ENCODE assay signal across 2 cellular contexts in genomic region chr11:75851203-75851602, GRCh38.
TF ChIP-seq lines count a peak whose summit lies in the region.

No MANE protein-coding gene starts in this region.

TF ChIP-seq in SK-N-SH, 30 proteins besides CTCF, POLR2A, EP300 and RAD21 (continued from another document):
- no peak for TF ChIP-seq REST (IDR thresholded peaks at IDR 0.05; ENCODE audit: low read depth, low read length)
- TF ChIP-seq FOSL2 (IDR thresholded peaks at IDR 0.05; ENCODE audit: borderline replicate concordance, low read depth) = no peak
- no peak for TF ChIP-seq FOXM1 (IDR thresholded peaks at IDR 0.05; ENCODE audit: low read depth)
- no peak for TF ChIP-seq ELF1 (IDR thresholded peaks at IDR 0.05)
- no peak for TF ChIP-seq YY1 (IDR thresholded peaks at IDR 0.05; ENCODE audit: low read depth)
- no peak for TF ChIP-seq JUND (IDR thresholded peaks at IDR 0.05)
- no peak for TF ChIP-seq RXRA (IDR thresholded peaks at IDR 0.05; ENCODE audit: borderline replicate concordance, low read depth)
- no peak for TF ChIP-seq SMC3 (IDR thresholded peaks at IDR 0.05; ENCODE audit: low read depth, low read length)
- no peak for TF ChIP-seq TAF1 (IDR thresholded peaks at IDR 0.05; ENCODE audit: borderline replicate concordance, low read depth, low read length)
- TF ChIP-seq PBX3 (IDR thresholded peaks at IDR 0.05) = no peak
- TF ChIP-seq MAX (IDR thresholded peaks at IDR 0.05; ENCODE audit: low read depth) = no peak
- no peak for TF ChIP-seq TCF12 (IDR thresholded peaks at IDR 0.05)
- no peak for TF ChIP-seq EZH2phosphoT487 (IDR thresholded peaks at IDR 0.05; ENCODE audit: borderline replicate concordance, low read depth)
- TF ChIP-seq NFIC (IDR thresholded peaks at IDR 0.05; ENCODE audit: borderline replicate concordance) = no peak

TF ChIP-seq in SK-N-SH treated with all-trans-retinoic acid at 6 μM for 48 hours, 23 proteins besides CTCF, POLR2A, EP300 and RAD21 (continued from another document):
- TF ChIP-seq CREB5 (CRISPR knock-in tag; IDR thresholded peaks at IDR 0.05; ENCODE audit: low read depth) = no peak
- TF ChIP-seq PATZ1 (CRISPR knock-in tag; IDR thresholded peaks at IDR 0.05; ENCODE audit: borderline replicate concordance) = no peak
- TF ChIP-seq CSRNP3 (CRISPR knock-in tag; IDR thresholded peaks at IDR 0.05) = no peak
- TF ChIP-seq ZNF565 (CRISPR knock-in tag; conservative IDR thresholded peaks at IDR 0.05; ENCODE audit: low read depth) = no peak
- no peak for TF ChIP-seq ZNF70 (CRISPR knock-in tag; IDR thresholded peaks at IDR 0.05)
- no peak for TF ChIP-seq ZFP3 (CRISPR knock-in tag; IDR thresholded peaks at IDR 0.05)
- TF ChIP-seq RARB (CRISPR knock-in tag; IDR thresholded peaks at IDR 0.05) = no peak
- no peak for TF ChIP-seq ARNTL (CRISPR knock-in tag; IDR thresholded peaks at IDR 0.05; ENCODE audit: borderline replicate concordance, low read depth)
- TF ChIP-seq ESRRG (CRISPR knock-in tag; IDR thresholded peaks at IDR 0.05) = no peak
